ENCODE assay signal across 8 cellular contexts in genomic region chr7:157490465-157490912, GRCh38.
A peak's percentile ranks its signal among the peaks of the same experiment; 100 is the strongest.
DNase-seq lines count a peak whose midpoint lies in the region; ATAC-seq, FAIRE-seq and TF ChIP-seq lines count a peak whose summit lies in the region.

No MANE protein-coding gene starts in this region.

- H3K9me3 ChIP-seq in K562 (replicated peaks; ENCODE audit: control insufficient read depth, insufficient read depth, low read depth, low read length) (no peaks in the 10 kb centered on the region), spleen (peaks cover 0 to 27% (median 15%) of the 10 kb centered on the region in 8 donors)

- WGBS in K562 (ENCODE audit: insufficient coverage, low coverage, missing lambda C conversion rate), result under 1% methylated on average over 8 of the region's 8 CpGs
- 24 to 56% (median 47%) methylated on average over 6 to 8 of the region's 8 CpGs for WGBS in spleen, 5 donors

- TF ChIP-seq RAD21 in K562 (CRISPR knock-in tag; conservative IDR thresholded peaks at IDR 0.05 in 1 of 2, IDR thresholded peaks at IDR 0.05 in 1 of 2), result 0 out of 4 replicates have a peak, but pooled peaks of 1 of the 2 experiments have one; percentile 9

- H4K20me1 ChIP-seq in K562 (replicated peaks; ENCODE audit: control insufficient read depth, insufficient read depth, low read length), result peaks cover 7% of the 10 kb centered on the region; the same call in 1 of the 2 replicates

- no peak overlapping the region for H2AFZ ChIP-seq in K562 (ENCODE audit: low read depth, low read length)

- DNase-seq in CD1c-positive myeloid dendritic cell (ENCODE audit: extremely low spot score) (peak; percentile 89), H54 (ENCODE audit: insufficient read length, low spot score) (peak; percentile 64), SIG-M5 (lab: John Stamatoyannopoulos, UW) (peak; percentile 29), K562 (ENCODE audit: extremely low read depth in 1 of 4, low spot score in 3 of 4) (peak; percentile 60 to 74 (median 66)), spleen (peak; percentile 80), NCI-H774 (lab: John Stamatoyannopoulos, UW) (no peak), GM19239 (ENCODE audit: insufficient read length, low spot score) (no peak)

- TF ChIP-seq EP300 in K562 (IDR thresholded peaks at IDR 0.05; ENCODE audit: low read length), result peak; percentile 55; the same call in 1 of the 2 replicates

- POLR2A ChIA-PET in K562 (lab: Yijun Ruan, JAX), result no interaction called here

- no TSS peak for BruUV-seq in K562 (replicated peaks; lab: Mats Ljungman, UMichigan)

- CTCF ChIA-PET in K562 (lab: Yijun Ruan, JAX; ENCODE audit: low intra/inter-chr PET ratio), result no interaction called here

- in situ Hi-C loops in K562 (cut with MboI), result no loop called here

- intact Hi-C loops in K562 (cut with micrococcal nuclease), result no loop called here
- intact Hi-C loops in spleen (cut with DNase I; ENCODE audit: low total_unique reads), result no loop called here

- H3K4me2 ChIP-seq in K562 (ENCODE audit: insufficient read depth, low read length), result no peak overlapping the region

- no peak for TF ChIP-seq POLR2A in H54 (IDR thresholded peaks at IDR 0.05; ENCODE audit: low read depth, low read length)
- no peak for TF ChIP-seq POLR2A in K562 (conservative IDR thresholded peaks at IDR 0.05)
- TF ChIP-seq POLR2A in spleen (IDR thresholded peaks at IDR 0.05), result no peak

- no peak overlapping the region for H3K9ac ChIP-seq in K562 (ENCODE audit: insufficient read depth in 1 of 2, low read depth in 2 of 2, low read length in 2 of 2)

- no peaks in the 10 kb centered on the region for H3K79me2 ChIP-seq in K562 (ENCODE audit: control insufficient read depth, insufficient read depth, low read length)

- H3K27ac ChIP-seq in K562 (ENCODE audit: extremely low read depth, low read depth, low read length), result no peak overlapping the region
- H3K27ac ChIP-seq in spleen, result peak overlapping the region in 7 of 8 donors; percentile 44 to 86 (median 72)

- H3K4me1 ChIP-seq in K562 (replicated peaks in 1 of 2; ENCODE audit: control insufficient read depth in 2 of 2, insufficient read depth in 2 of 2, low read length in 2 of 2) (peaks cover 0 to 3% of the 10 kb centered on the region in 2 experiments; a peak in 3 of 5 replicates), spleen (peaks cover 0 to 21% (median 6%) of the 10 kb centered on the region in 6 donors)

- no peak overlapping the region for H3K4me3 ChIP-seq in K562
- H3K4me3 ChIP-seq in spleen, result peak overlapping the region in 1 of 8 donors; percentile 28

- ATAC-seq in K562, result peak; percentile 93
- ATAC-seq in GM21367 (IDR thresholded peaks at IDR 0.05; ENCODE audit: unreplicated experiment), result no peak

- H3K36me3 ChIP-seq in K562 (ENCODE audit: control insufficient read depth, insufficient read depth, low read length), result no peaks in the 10 kb centered on the region
- H3K36me3 ChIP-seq in spleen, result no peaks in the 10 kb centered on the region

- FAIRE-seq in H54 (lab: Jason Lieb, UNC), result peak; percentile 48
- FAIRE-seq in K562 (lab: Jason Lieb, UNC), result peak; percentile 77
- no peak for FAIRE-seq in GM19239 (lab: Jason Lieb, UNC)

- TF ChIP-seq CTCF in K562 (IDR thresholded peaks at IDR 0.05 in 2 of 3, conservative IDR thresholded peaks at IDR 0.05 in 1 of 3; ENCODE audit: insufficient read depth in 2 of 3, low read depth in 1 of 3, low read length in 3 of 3), result no peak
- peak in 2 of 11 experiments; percentile 15 to 18 for TF ChIP-seq CTCF in spleen (IDR thresholded peaks at IDR 0.05 in 8 of 11, conservative IDR thresholded peaks at IDR 0.05 in 3 of 11)

- H3K9me1 ChIP-seq in K562 (ENCODE audit: control insufficient read depth, insufficient read depth, low read length), result no peaks in the 10 kb centered on the region

- H3K27me3 ChIP-seq in K562 (ENCODE audit: control insufficient read depth in 2 of 2, insufficient read depth in 2 of 2, low read length in 2 of 2), result peaks cover 35 to 53% of the 10 kb centered on the region in 2 experiments
- H3K27me3 ChIP-seq in spleen (replicated peaks in 1 of 7), result peaks cover 0 to 45% (median 0%) of the 10 kb centered on the region in 7 donors

TF ChIP-seq in K562, 482 proteins besides CTCF, POLR2A, EP300 and RAD21 (continues in another document):
- TF ChIP-seq UBTF (IDR thresholded peaks at IDR 0.05; ENCODE audit: borderline replicate concordance in 1 of 2, low read depth in 2 of 2, low read length in 2 of 2) (no peak), ZKSCAN8 (CRISPR knock-in tag; IDR thresholded peaks at IDR 0.05) (peak; percentile 57; the same call in 1 of the 2 replicates), GABPA (tag; conservative IDR thresholded peaks at IDR 0.05; ENCODE audit: low read depth) (peak; percentile 83), SMAD3 (CRISPR knock-in tag; conservative IDR thresholded peaks at IDR 0.05) (no peak), FOSL1 (tag; conservative IDR thresholded peaks at IDR 0.05) (peak; percentile 98), NFIX (CRISPR knock-in tag; IDR thresholded peaks at IDR 0.05; ENCODE audit: low read depth) (no peak), MAFG (tag; conservative IDR thresholded peaks at IDR 0.05) (peak; percentile 100), SIN3B (IDR thresholded peaks at IDR 0.05; ENCODE audit: low read depth) (no peak), NCOR1 (IDR thresholded peaks at IDR 0.05) (0 out of 2 replicates have a peak, but pooled peaks have one; percentile 37), MTA2 (IDR thresholded peaks at IDR 0.05; ENCODE audit: low read depth) (no peak), SRF (CRISPR knock-in tag; IDR thresholded peaks at IDR 0.05) (no peak), JUNB (CRISPR knock-in tag; conservative IDR thresholded peaks at IDR 0.05) (peak; percentile 62; the same call in 1 of the 2 replicates), NEUROD1 (IDR thresholded peaks at IDR 0.05; ENCODE audit: borderline replicate concordance, low read depth, low read length, partially characterized antibody) (peak; percentile 40), ZNF175 (CRISPR knock-in tag; IDR thresholded peaks at IDR 0.05; ENCODE audit: low read depth) (no peak), SRSF7 (optimal IDR thresholded peaks at IDR 0.05; ENCODE audit: low read depth, low read length) (no peak), CSDE1 (IDR thresholded peaks at IDR 0.05) (no peak), PKNOX1 (IDR thresholded peaks at IDR 0.05) (peak; percentile 89), CEBPB (tag; IDR thresholded peaks at IDR 0.05) (peak; percentile 87), PTBP1 (IDR thresholded peaks at IDR 0.05; ENCODE audit: low read depth, low read length) (no peak)
- TF ChIP-seq, protein P1, sequence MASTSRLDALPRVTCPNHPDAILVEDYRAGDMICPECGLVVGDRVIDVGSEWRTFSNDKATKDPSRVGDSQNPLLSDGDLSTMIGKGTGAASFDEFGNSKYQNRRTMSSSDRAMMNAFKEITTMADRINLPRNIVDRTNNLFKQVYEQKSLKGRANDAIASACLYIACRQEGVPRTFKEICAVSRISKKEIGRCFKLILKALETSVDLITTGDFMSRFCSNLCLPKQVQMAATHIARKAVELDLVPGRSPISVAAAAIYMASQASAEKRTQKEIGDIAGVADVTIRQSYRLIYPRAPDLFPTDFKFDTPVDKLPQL (IDR thresholded peaks at IDR 0.05; ENCODE audit: extremely low read depth, insufficient read length), result no peak
- TF ChIP-seq, protein P2, sequence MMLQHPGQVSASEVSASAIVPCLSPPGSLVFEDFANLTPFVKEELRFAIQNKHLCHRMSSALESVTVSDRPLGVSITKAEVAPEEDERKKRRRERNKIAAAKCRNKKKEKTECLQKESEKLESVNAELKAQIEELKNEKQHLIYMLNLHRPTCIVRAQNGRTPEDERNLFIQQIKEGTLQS (IDR thresholded peaks at IDR 0.05), result peak; percentile 95
- TF ChIP-seq, protein P2 (CRISPR knock-in tag; conservative IDR thresholded peaks at IDR 0.05), result peak; percentile 83; the same call in 1 of the 2 replicates

Comparison
In these comparisons a context has a peak if more than half of its experiments do, and no peak if none do; other contexts are left out.
1. DNase-seq: peak in CD1c-positive myeloid dendritic cell (single experiment), H54 (single experiment), SIG-M5 (single experiment), K562 (4 of 4) and spleen (single experiment); none in NCI-H774 (single experiment) and GM19239 (single experiment).